8 cellular contexts compared by ENCODE assay signal in the genomic region with DNA sequence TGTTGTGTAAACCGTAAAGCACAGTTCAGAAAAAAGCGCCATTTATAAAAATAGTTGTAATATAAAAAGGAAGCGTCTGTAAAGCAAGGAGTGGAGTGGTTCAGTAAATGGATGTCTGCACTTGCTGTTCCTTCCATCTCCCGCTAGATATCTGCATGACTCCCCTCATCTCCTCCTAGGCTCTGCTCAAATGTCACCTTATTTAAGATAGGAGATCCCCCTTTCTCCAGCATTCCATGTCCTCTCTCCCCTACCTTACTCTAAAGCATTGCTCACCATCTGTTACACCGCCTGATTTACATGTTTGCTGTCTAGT. TPM values are rescaled to one million over a fixed set of nuclear protein-coding genes. Genes with fewer than 3 reads are reported as not detected.
A peak's percentile ranks its signal among the peaks of the same experiment; 100 is the strongest.
DNase-seq lines count a peak whose midpoint lies in the region; ATAC-seq and TF ChIP-seq lines count a peak whose summit lies in the region.

No MANE protein-coding gene starts in this region.

- H3K27ac ChIP-seq in subcutaneous abdominal adipose tissue (ENCODE audit: low read depth, low read length) = peak overlapping the region; percentile 86

- H3K4me1 Mint-ChIP-seq in CD14-positive monocyte (peaks cover 11% of the 10 kb centered on the region), activated B cell treated with CpG ODN at 0.5 μM for 24 hours (peaks cover 34% of the 10 kb centered on the region)

- POLR2A ChIA-PET in activated B cell treated with CpG ODN at 0.5 μM for 24 hours (lab: Charles Lee) = interaction anchor here (0.6 kb wide), 1 partner anchor 154 kb away, joined by 3 read pairs; a partner anchor contains a TSS

- H3K4me3 ChIP-seq in HAP-1 = peak overlapping the region; percentile 93
- H3K4me3 ChIP-seq in iPS-11a (ENCODE audit: low read depth, low read length) = peak overlapping the region; percentile 92
- peak overlapping the region; percentile 91 to 99 (median 94) for H3K4me3 ChIP-seq in subcutaneous abdominal adipose tissue (ENCODE audit: low read depth in 1 of 5, low read length in 5 of 5)

- in situ Hi-C loops in HAP-1 (cut with MboI; ENCODE audit: low sequenced_read_pairs) = no loop called here

- peaks cover 5 to 17% (median 10%) of the 10 kb centered on the region in 3 donors for H3K27me3 Mint-ChIP-seq in CD14-positive monocyte (ENCODE audit: low read depth in 3 of 3)
- H3K27me3 Mint-ChIP-seq in activated B cell treated with CpG ODN at 0.5 μM for 24 hours = no peaks in the 10 kb centered on the region

- ATAC-seq in activated B cell treated with CpG ODN at 0.5 μM for 24 hours (ENCODE audit: low read depth) (peak; percentile 23), GM21515 (IDR thresholded peaks at IDR 0.05; ENCODE audit: unreplicated experiment) (no peak)

- H3K36me3 Mint-ChIP-seq in CD14-positive monocyte (peaks cover 8 to 22% of the 10 kb centered on the region in 2 donors), activated B cell treated with CpG ODN at 0.5 μM for 24 hours (ENCODE audit: low read depth) (peaks cover 22% of the 10 kb centered on the region)

- H3K27ac Mint-ChIP-seq in CD14-positive monocyte = peak overlapping the region; percentile 90 to 97 (median 94)
- peak overlapping the region; percentile 89 for H3K27ac Mint-ChIP-seq in activated B cell treated with CpG ODN at 0.5 μM for 24 hours

- H3K4me3 Mint-ChIP-seq in CD14-positive monocyte = peak overlapping the region; percentile 92 to 93
- H3K4me3 Mint-ChIP-seq in activated B cell treated with CpG ODN at 0.5 μM for 24 hours = peak overlapping the region; percentile 89

- CTCF ChIA-PET in activated B cell treated with CpG ODN at 0.5 μM for 24 hours (lab: Charles Lee) = interaction anchor here (1.8 kb wide), 1 partner anchor 13 kb away, joined by 3 read pairs; no protein-coding TSS in a partner anchor

- H3K4me1 ChIP-seq in HAP-1 = peaks cover 7% of the 10 kb centered on the region
- peaks cover 2 to 35% (median 24%) of the 10 kb centered on the region in 5 donors for H3K4me1 ChIP-seq in subcutaneous abdominal adipose tissue (ENCODE audit: control insufficient read depth in 5 of 5, insufficient read depth in 5 of 5, low read length in 5 of 5)

- H3K36me3 ChIP-seq in HAP-1 (replicated peaks) = peaks cover 14% of the 10 kb centered on the region
- peaks cover 3 to 8% (median 6%) of the 10 kb centered on the region in 5 donors for H3K36me3 ChIP-seq in subcutaneous abdominal adipose tissue (ENCODE audit: control insufficient read depth in 5 of 5, insufficient read depth in 5 of 5, low read length in 5 of 5)

- H3K9ac ChIP-seq in subcutaneous abdominal adipose tissue (ENCODE audit: low read length in 5 of 5) = peak overlapping the region; percentile 12 to 99 (median 93)

- TF ChIP-seq CTCF in CD14-positive monocyte (IDR thresholded peaks at IDR 0.05) (no peak), activated B cell treated with CpG ODN at 0.5 μM for 24 hours (IDR thresholded peaks at IDR 0.05) (no peak)

- no peaks in the 10 kb centered on the region for H3K9me3 ChIP-seq in HAP-1
- no peaks in the 10 kb centered on the region for H3K9me3 ChIP-seq in subcutaneous abdominal adipose tissue (ENCODE audit: control insufficient read depth in 5 of 5, low read length in 5 of 5)

- DNase-seq in CD14-positive monocyte (ENCODE audit: low spot score) (no peak), HAP-1 (ENCODE audit: low spot score in 2 of 2) (no peak), activated B cell treated with CpG ODN at 0.5 μM for 24 hours (no peak)
- no peak for DNase-seq in stimulated activated CD4-positive, alpha-beta T cell treated with anti-CD3 and anti-CD28 coated beads, Interleukin-1b, Interleukin-23, amount 100 ng/mL, for 48 hours
- DNase-seq in central memory CD4-positive, alpha-beta T cell = no peak

- H3K9me3 Mint-ChIP-seq in CD14-positive monocyte (peaks cover 0 to 1% (median 0%) of the 10 kb centered on the region in 7 donors), activated B cell treated with CpG ODN at 0.5 μM for 24 hours (no peaks in the 10 kb centered on the region)

- no peaks in the 10 kb centered on the region for H3K27me3 ChIP-seq in HAP-1 (ENCODE audit: low read depth)
- peaks cover 0 to 5% (median 0%) of the 10 kb centered on the region in 5 donors for H3K27me3 ChIP-seq in subcutaneous abdominal adipose tissue (ENCODE audit: control insufficient read depth in 5 of 5, insufficient read depth in 4 of 5, low read length in 5 of 5)

- intact Hi-C loops in CD14-positive monocyte (cut with micrococcal nuclease) = no loop called here
- intact Hi-C loops in activated B cell treated with CpG ODN at 0.5 μM for 24 hours (cut with micrococcal nuclease) = loop anchor here (5.0 kb wide), 4 partner anchors 125 to 1295 kb away; a partner anchor contains a TSS

RNA-seq across cellular contexts. Expression of a gene that starts 0.7 kb away (rescaled TPM):
- polyA plus RNA-seq in CD14-positive monocyte = 10 to 100 TPM; 25.8 to 28.1 TPM
- 21.7 TPM in 2 replicates for total RNA-seq in activated B cell treated with CpG ODN at 0.5 μM for 24 hours

RNA-seq across cellular contexts. Expression of a gene that starts 21.2 kb away (rescaled TPM):
- not detected for polyA plus RNA-seq in CD14-positive monocyte
- 0.18 and 0.71 TPM in 2 replicates for total RNA-seq in activated B cell treated with CpG ODN at 0.5 μM for 24 hours

RNA-seq across cellular contexts. Expression of a gene that starts 45.2 kb away (rescaled TPM):
- polyA plus RNA-seq in CD14-positive monocyte = not detected
- total RNA-seq in activated B cell treated with CpG ODN at 0.5 μM for 24 hours = not detected in 2 replicates
